8 cellular contexts compared by ENCODE assay signal in the genomic region with DNA sequence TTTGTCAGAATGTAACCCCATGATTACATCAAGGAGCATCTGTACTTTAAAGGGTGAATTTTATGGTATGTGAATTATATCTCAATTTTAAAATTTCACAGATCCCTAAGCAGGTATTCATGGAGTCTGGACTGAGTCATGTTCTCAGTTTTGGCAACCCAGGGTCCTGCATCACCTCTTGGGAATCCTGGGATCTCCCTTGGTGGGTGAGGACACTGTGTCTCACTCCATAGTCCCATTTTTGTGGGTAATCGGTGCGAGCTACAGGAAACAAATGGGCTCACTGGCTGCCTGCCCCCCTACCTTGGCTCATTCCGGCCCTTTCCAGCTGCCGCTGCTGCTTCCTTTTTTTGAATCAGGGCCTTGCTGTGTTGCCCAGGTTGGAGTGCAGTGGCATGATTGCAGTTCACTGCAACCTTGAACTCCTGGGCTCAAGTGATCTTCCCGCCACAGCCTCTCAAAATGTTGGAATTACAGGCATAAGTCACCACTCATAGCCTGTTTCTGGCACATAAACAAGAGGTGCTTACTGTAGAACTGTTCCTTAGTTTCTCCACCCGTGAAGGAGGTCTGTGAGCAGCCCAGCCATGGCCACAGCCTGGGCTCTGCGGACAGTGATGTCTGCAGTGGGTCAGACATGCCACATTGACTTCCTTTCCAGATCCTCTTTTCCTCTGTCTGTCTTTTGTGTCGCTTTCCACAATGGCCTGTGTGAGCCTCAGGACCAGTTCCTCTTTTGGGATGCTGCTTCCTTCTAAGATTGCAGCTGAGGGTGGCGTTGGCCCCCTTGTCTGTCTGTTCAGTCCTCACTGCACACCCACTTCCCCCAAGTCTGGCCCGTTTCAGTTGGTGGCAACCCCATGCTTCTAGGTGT. TPM values are rescaled to one million over a fixed set of nuclear protein-coding genes. Genes with fewer than 3 reads are reported as not detected.
DNase-seq lines count a peak whose midpoint lies in the region; ATAC-seq, FAIRE-seq and TF ChIP-seq lines count a peak whose summit lies in the region.

No MANE protein-coding gene starts in this region.

- no peak for TF ChIP-seq RAD21 in GM12878 (IDR thresholded peaks at IDR 0.05; ENCODE audit: insufficient read depth, low read depth, low read length)

- H3K9me3 ChIP-seq in GM12878 (replicated peaks; ENCODE audit: control insufficient read depth, insufficient read depth, low read length) (no peaks in the 10 kb centered on the region), uterus (no peaks in the 10 kb centered on the region), Caco-2 (no peaks in the 10 kb centered on the region)

- H3K9me3 Mint-ChIP-seq in Caco-2 (ENCODE audit: unreplicated experiment) = no peaks in the 10 kb centered on the region

- H3K79me2 ChIP-seq in GM12878 (ENCODE audit: control insufficient read depth, insufficient read depth, low read length) = peaks cover 26% of the 10 kb centered on the region

- FAIRE-seq in GM12878 (lab: Jason Lieb, UNC) = no peak

- peak overlapping the region; percentile 83 for H3K4me2 ChIP-seq in GM12878 (ENCODE audit: control insufficient read depth, insufficient read depth)

- BruUV-seq in GM12878 (replicated peaks; lab: Mats Ljungman, UMichigan) = no TSS peak
- BruUV-seq in Caco-2 (replicated peaks; lab: Mats Ljungman, UMichigan) = no TSS peak

- H3K4me3 ChIP-seq in GM12878 = peak overlapping the region; percentile 48; the same call in 1 of the 2 replicates
- no peak overlapping the region for H3K4me3 ChIP-seq in uterus
- no peak overlapping the region for H3K4me3 ChIP-seq in Caco-2 (ENCODE audit: low read depth, low read length)

- H3K4me1 ChIP-seq in GM12878 (ENCODE audit: control insufficient read depth, insufficient read depth, low read length) = peaks cover 56% of the 10 kb centered on the region
- H3K4me1 ChIP-seq in uterus = no peaks in the 10 kb centered on the region
- no peaks in the 10 kb centered on the region for H3K4me1 ChIP-seq in Caco-2

- TF ChIP-seq CTCF in GM12878 (IDR thresholded peaks at IDR 0.05 in 2 of 3, conservative IDR thresholded peaks at IDR 0.05 in 1 of 3; ENCODE audit: control insufficient read depth in 2 of 3, extremely low read depth in 1 of 3, insufficient read depth in 1 of 3, low read depth in 3 of 3, low read length in 3 of 3) = no peak
- no peak for TF ChIP-seq CTCF in uterus (IDR thresholded peaks at IDR 0.05)
- TF ChIP-seq CTCF in Caco-2 (IDR thresholded peaks at IDR 0.05; ENCODE audit: insufficient read depth in 1 of 2, low read depth in 1 of 2, low read length in 1 of 2, severe bottlenecking in 1 of 2, unreplicated experiment in 1 of 2) = no peak

- RAD21 ChIA-PET in GM12878 (lab: Charles Lee; ENCODE audit: unreplicated experiment) = interaction anchor here (1.0 to 3.1 kb wide), 6 partner anchors 13 to 271 kb away, joined by 3 to 27 read pairs (median 6); partner anchors contain the start of gene PALD1

- POLR2A ChIA-PET in GM12878 (lab: Charles Lee) (interaction anchor here (0.7 to 4.5 kb wide), 5 partner anchors 14 to 96 kb away, joined by 3 to 38 read pairs (median 5); partner anchors contain the start of genes EIF4EBP2 and PALD1), Caco-2 (lab: Charles Lee) (no interaction called here)

- no peaks in the 10 kb centered on the region; a peak in 1 of 4 replicates for H3K36me3 ChIP-seq in GM12878 (ENCODE audit: control insufficient read depth in 2 of 2, insufficient read depth in 2 of 2, low read length in 1 of 2)
- H3K36me3 ChIP-seq in uterus = no peaks in the 10 kb centered on the region
- no peaks in the 10 kb centered on the region for H3K36me3 ChIP-seq in Caco-2 (ENCODE audit: control insufficient read depth, insufficient read depth, low read length)

- intact Hi-C loops in GM12878 (cut with micrococcal nuclease; ENCODE audit: unreplicated experiment) = no loop called here
- intact Hi-C loops in sciatic nerve (cut with DNase I) = no loop called here
- intact Hi-C loops in uterus (cut with DNase I; ENCODE audit: low total_unique reads) = no loop called here
- intact Hi-C loops in Caco-2 (cut with micrococcal nuclease; ENCODE audit: unreplicated experiment) = no loop called here

- H3K27ac ChIP-seq in GM12878 (ENCODE audit: control insufficient read depth, insufficient read depth) = peak overlapping the region; percentile 89
- H3K27ac ChIP-seq in uterus = no peak overlapping the region

- peak; percentile 34 for ATAC-seq in GM19463 (IDR thresholded peaks at IDR 0.05; ENCODE audit: unreplicated experiment)
- peak; percentile 27 for ATAC-seq in HG03571 (IDR thresholded peaks at IDR 0.05; ENCODE audit: unreplicated experiment)
- peak; percentile 58 for ATAC-seq in GM12878
- peak; percentile 71 for ATAC-seq in sciatic nerve

- WGBS in GM12878 (ENCODE audit: insufficient coverage, insufficient replicate concordance, low lambda C conversion rate, missing lambda C conversion rate) = 51% methylated on average over 10 of the region's 10 CpGs

- H3K27ac Mint-ChIP-seq in Caco-2 (ENCODE audit: unreplicated experiment) = no peak overlapping the region

- H3K27me3 ChIP-seq in GM12878 (replicated peaks in 1 of 2; ENCODE audit: control insufficient read depth in 2 of 2, insufficient read depth in 2 of 2, low read length in 1 of 2) (no peaks in the 10 kb centered on the region), uterus (no peaks in the 10 kb centered on the region), Caco-2 (replicated peaks; ENCODE audit: control insufficient read depth, insufficient read depth, low read length) (no peaks in the 10 kb centered on the region)

- 0 out of 4 replicates have a peak, but pooled peaks have one; percentile 7 to 23 for TF ChIP-seq EP300 in GM12878 (IDR thresholded peaks at IDR 0.05; ENCODE audit: borderline replicate concordance in 1 of 2, control insufficient read depth in 1 of 2, low read depth in 2 of 2, low read length in 2 of 2)

- no peak overlapping the region; the same call in 1 of the 2 replicates for H3K9ac ChIP-seq in GM12878 (ENCODE audit: control insufficient read depth, insufficient read depth, low read length)

- H4K20me1 ChIP-seq in GM12878 (ENCODE audit: control insufficient read depth, insufficient read depth) = no peaks in the 10 kb centered on the region

- no peaks in the 10 kb centered on the region for H3K27me3 Mint-ChIP-seq in Caco-2 (ENCODE audit: insufficient read depth, unreplicated experiment)

- H2AFZ ChIP-seq in GM12878 (ENCODE audit: control insufficient read depth, low read depth, low read length) = no peak overlapping the region

- in situ Hi-C loops in GM12878 (cut with MboI) = no loop called here

- DNase-seq in GM12878 (ENCODE audit: low read depth, low spot score) (no peak), sciatic nerve (ENCODE audit: low spot score) (no peak), HPDE6-E6E7 (ENCODE audit: extremely low spot score) (no peak), uterus (no peak), Caco-2 (no peak)
- DNase-seq in activated CD8-positive, alpha-beta memory T cell treated with anti-CD3 and anti-CD28 coated beads, Interleukin-2, amount 50 U/mL, for 4 hours = no peak

- TF ChIP-seq POLR2A in GM12878 (IDR thresholded peaks at IDR 0.05; ENCODE audit: low read depth, low read length) = no peak
- TF ChIP-seq POLR2A in uterus (IDR thresholded peaks at IDR 0.05) = no peak

- no peak overlapping the region for H3K4me3 Mint-ChIP-seq in Caco-2 (ENCODE audit: unreplicated experiment)

- SMC1A ChIA-PET in GM12878 (lab: Charles Lee; ENCODE audit: uncharacterized antibody, unreplicated experiment) = interaction anchor here (0.6 to 2.6 kb wide), 9 partner anchors 12 to 325 kb away, joined by 3 to 24 read pairs (median 7); partner anchors contain the start of gene PALD1

- no peaks in the 10 kb centered on the region for H3K36me3 Mint-ChIP-seq in Caco-2 (ENCODE audit: insufficient read depth, unreplicated experiment)

- CTCF ChIA-PET in GM12878 (lab: Yijun Ruan, JAX) = interaction anchor here (1.0 to 2.6 kb wide), 6 partner anchors 9 to 66 kb away, joined by 3 to 8 read pairs (median 5); no protein-coding TSS in a partner anchor
- CTCF ChIA-PET in Caco-2 (lab: Charles Lee) = no interaction called here

- peaks cover 9% of the 10 kb centered on the region for H3K4me1 Mint-ChIP-seq in Caco-2 (ENCODE audit: low read depth, unreplicated experiment)

RNA-seq across cellular contexts. Expression of gene PALD1, which starts 14.5 kb away (rescaled TPM):
- 15.5 and 17.8 TPM in 2 replicates for total RNA-seq in GM12878 (2013; cell fraction: nucleolus; rRNA removed)
- total RNA-seq in GM12878 (2014; rRNA removed) = 19.0 and 20.4 TPM in 2 replicates
- 6.7 and 7.7 TPM in 2 replicates for total RNA-seq in GM12878 (2014; rRNA removed; fragmentation: Illumina TruSeq; extraction: Trizol)
- total RNA-seq in GM12878 (2021) = 20.7 and 20.9 TPM in 2 replicates
- 1.9 TPM for polyA plus RNA-seq in GM12878 (2011; ENCODE audit: low read depth)
- polyA plus RNA-seq in GM12878 (2011; rRNA removed) = 5.4 and 7.7 TPM in 2 replicates
- 10.2 and 11.2 TPM in 2 replicates for polyA plus RNA-seq in GM12878 (2011; cell fraction: cytosol; rRNA removed)
- 31.5 and 33.4 TPM in 2 replicates for polyA plus RNA-seq in GM12878 (2011; cell fraction: nucleus; rRNA removed)
- polyA plus RNA-seq in GM12878 (2012) = 3.6 and 6.9 TPM in 2 replicates
- polyA plus RNA-seq in GM12878 (2014; fragmentation: Illumina TruSeq; extraction: Trizol) = 4.0 and 7.2 TPM in 2 replicates
- polyA plus RNA-seq in GM12878 (2014; fragmentation: Nextera tagmentation; extraction: Ambion mirVana) = 1 to 10 TPM in 1 of 2 experiments, under 1 TPM in 1; 0.43 to 1.2 TPM
- 14.8 and 15.4 TPM in 2 replicates for polyA plus RNA-seq in GM12878 (2014; rRNA removed)
- 10 to 100 TPM; 10.3 to 11.0 TPM for polyA plus RNA-seq in GM12878 (2016; fragmentation: Nextera tagmentation; extraction: Ambion mirVana)
- 7.2 and 16.4 TPM in 2 replicates for polyA minus RNA-seq in GM12878 (2011; rRNA and poly(A)+ RNA removed)
- polyA minus RNA-seq in GM12878 (2011; cell fraction: cytosol; rRNA and poly(A)+ RNA removed) = 6.9 and 7.1 TPM in 2 replicates
- polyA minus RNA-seq in GM12878 (2011; cell fraction: nucleus; rRNA and poly(A)+ RNA removed) = 8.1 and 12.5 TPM in 2 replicates
- 7.8 TPM for total RNA-seq in sciatic nerve
- 10 to 100 TPM in 2 of 4 donors, 1 to 10 TPM in 2; 1.8 to 21.6 (median 10.3) TPM for total RNA-seq in uterus
- total RNA-seq in Caco-2 (2022) = 8.9 and 10.3 TPM in 2 replicates

RNA-seq across cellular contexts. Expression of gene NODAL, which starts 51.5 kb away (rescaled TPM):
- total RNA-seq in GM12878 (2013; cell fraction: nucleolus; rRNA removed) = not detected in 2 replicates
- not detected in 2 replicates for total RNA-seq in GM12878 (2014; rRNA removed)
- total RNA-seq in GM12878 (2014; rRNA removed; fragmentation: Illumina TruSeq; extraction: Trizol) = not detected in 2 replicates
- total RNA-seq in GM12878 (2021) = 0.11 TPM in 1 of 2 replicates, not detected in the other
- polyA plus RNA-seq in GM12878 (2011; ENCODE audit: low read depth) = not detected
- not detected in 2 replicates for polyA plus RNA-seq in GM12878 (2011; rRNA removed)
- not detected in 2 replicates for polyA plus RNA-seq in GM12878 (2011; cell fraction: cytosol; rRNA removed)
- polyA plus RNA-seq in GM12878 (2011; cell fraction: nucleus; rRNA removed) = not detected in 2 replicates
- not detected in 2 replicates for polyA plus RNA-seq in GM12878 (2012)
- polyA plus RNA-seq in GM12878 (2014; fragmentation: Illumina TruSeq; extraction: Trizol) = not detected in 2 replicates
- polyA plus RNA-seq in GM12878 (2014; fragmentation: Nextera tagmentation; extraction: Ambion mirVana) = not detected
- not detected in 2 replicates for polyA plus RNA-seq in GM12878 (2014; rRNA removed)
- not detected for polyA plus RNA-seq in GM12878 (2016; fragmentation: Nextera tagmentation; extraction: Ambion mirVana)
- polyA minus RNA-seq in GM12878 (2011; rRNA and poly(A)+ RNA removed) = not detected in 2 replicates
- polyA minus RNA-seq in GM12878 (2011; cell fraction: cytosol; rRNA and poly(A)+ RNA removed) = not detected in 2 replicates
- polyA minus RNA-seq in GM12878 (2011; cell fraction: nucleus; rRNA and poly(A)+ RNA removed) = not detected in 2 replicates
- total RNA-seq in sciatic nerve = not detected
- total RNA-seq in uterus = not detected
- total RNA-seq in Caco-2 (2022) = 0.59 and 1.3 TPM in 2 replicates
